18 cellular contexts compared by ENCODE assay signal in genomic region chr7:145183069-145183468, GRCh38.
A peak's percentile ranks its signal among the peaks of the same experiment; 100 is the strongest.
DNase-seq lines count a peak whose midpoint lies in the region; ATAC-seq and TF ChIP-seq lines count a peak whose summit lies in the region.
"Had no signal": no experiment of that assay in that cellular context is flagged by ENCODE, and none has a peak within 500 bp of the region (broad histone marks: within the 10 kb centered on the region; RNA-seq: fewer than 3 reads in every experiment).

No MANE protein-coding gene starts in this region.

- no peaks in the 10 kb centered on the region for H3K9me3 Mint-ChIP-seq in activated naive CD4-positive, alpha-beta T cell treated with anti-CD3 and anti-CD28 coated beads for 36 hours

- no peak for ATAC-seq in HG02763 (IDR thresholded peaks at IDR 0.05; ENCODE audit: unreplicated experiment)

- no peaks in the 10 kb centered on the region for H3K4me1 Mint-ChIP-seq in activated naive CD4-positive, alpha-beta T cell treated with anti-CD3 and anti-CD28 coated beads for 36 hours (ENCODE audit: low read depth)
- H3K4me1 Mint-ChIP-seq: CD4-positive, CD25-positive, alpha-beta regulatory T cell; CD8-positive, alpha-beta memory T cell; H9; IgD-negative memory B cell had no signal

- no peak overlapping the region for H3K4me3 ChIP-seq in epithelial cell of esophagus (ENCODE audit: low read length)

- TF ChIP-seq CTCF in epithelial cell of esophagus (IDR thresholded peaks at IDR 0.05; ENCODE audit: insufficient read depth, low read depth, low read length, missing control alignments): no peak

- CTCF ChIA-PET in activated naive CD4-positive, alpha-beta T cell treated with anti-CD3 and anti-CD28 coated beads for 36 hours (lab: Charles Lee): no interaction called here

- H3K4me3 Mint-ChIP-seq in activated naive CD4-positive, alpha-beta T cell treated with anti-CD3 and anti-CD28 coated beads for 36 hours: no peak overlapping the region
- H3K4me3 Mint-ChIP-seq: CD4-positive, CD25-positive, alpha-beta regulatory T cell; CD8-positive, alpha-beta memory T cell; H9; IgD-negative memory B cell had no signal

- no peak overlapping the region for H3K27ac Mint-ChIP-seq in activated naive CD4-positive, alpha-beta T cell treated with anti-CD3 and anti-CD28 coated beads for 36 hours
- H3K27ac Mint-ChIP-seq: CD4-positive, CD25-positive, alpha-beta regulatory T cell; CD8-positive, alpha-beta memory T cell; H9; IgD-negative memory B cell had no signal

- intact Hi-C loops in activated naive CD4-positive, alpha-beta T cell treated with anti-CD3 and anti-CD28 coated beads for 36 hours (cut with micrococcal nuclease): no loop called here

- DNase-seq in A172 (ENCODE audit: low spot score) (peak; percentile 6), HCEC 1CT (peak; percentile 10), RKO (ENCODE audit: low spot score) (peak; percentile 17), epithelial cell of esophagus (ENCODE audit: low read depth) (peak; percentile 9), LoVo (ENCODE audit: low spot score) (no peak)
- DNase-seq in activated naive CD4-positive, alpha-beta T cell treated with anti-CD3 and anti-CD28 coated beads for 36 hours: no peak
- DNase-seq: ACHN; BE2C; C1 segment of cervical spinal cord; CD4-positive, CD25-positive, alpha-beta regulatory T cell; CD8-positive, alpha-beta memory T cell; COR-L47; DMS 273 treated with DMSO at 0.1 percent for 48 hours; GOT3; H9; KG1 had no signal

- H3K27me3 Mint-ChIP-seq in activated naive CD4-positive, alpha-beta T cell treated with anti-CD3 and anti-CD28 coated beads for 36 hours (ENCODE audit: low read depth): peaks cover 7% of the 10 kb centered on the region
- H3K27me3 Mint-ChIP-seq: CD4-positive, CD25-positive, alpha-beta regulatory T cell; IgD-negative memory B cell had no signal

- no peaks in the 10 kb centered on the region for H3K36me3 Mint-ChIP-seq in activated naive CD4-positive, alpha-beta T cell treated with anti-CD3 and anti-CD28 coated beads for 36 hours (ENCODE audit: low read depth)
- H3K36me3 Mint-ChIP-seq: CD4-positive, CD25-positive, alpha-beta regulatory T cell; IgD-negative memory B cell had no signal

Comparison
In these comparisons a context has a peak if more than half of its experiments do, and no peak if none do; other contexts are left out.
1. DNase-seq: peak in A172 (single experiment), HCEC 1CT (single experiment), RKO (single experiment) and epithelial cell of esophagus (single experiment); none in LoVo (single experiment) and activated naive CD4-positive, alpha-beta T cell treated with anti-CD3 and anti-CD28 coated beads for 36 hours (single experiment).